21 cellular contexts compared by ENCODE assay signal in genomic region chr5:82109013-82109412, GRCh38.
DNase-seq lines count a peak whose midpoint lies in the region; ATAC-seq, FAIRE-seq and TF ChIP-seq lines count a peak whose summit lies in the region.
"Had no signal": no experiment of that assay in that cellular context is flagged by ENCODE, and none has a peak within 500 bp of the region (broad histone marks: within the 10 kb centered on the region; RNA-seq: fewer than 3 reads in every experiment).

No MANE protein-coding gene starts in this region.

- H3K27me3 Mint-ChIP-seq in GM23338 (ENCODE audit: insufficient read depth, low read depth, poor library complexity): no peaks in the 10 kb centered on the region
- no peaks in the 10 kb centered on the region for H3K27me3 Mint-ChIP-seq in WTC11 (ENCODE audit: low read depth)
- H3K27me3 Mint-ChIP-seq in progenitor cell of endocrine pancreas: no peaks in the 10 kb centered on the region
- H3K27me3 Mint-ChIP-seq: CD4-positive, alpha-beta memory T cell had no signal

- no peak for ATAC-seq in GM23338
- no peak for ATAC-seq in WTC11
- ATAC-seq: A549 had no signal

- H3K4me1 Mint-ChIP-seq in GM23338: peaks cover 16% of the 10 kb centered on the region
- H3K4me1 Mint-ChIP-seq in WTC11: peaks cover 25% of the 10 kb centered on the region
- peaks cover 18% of the 10 kb centered on the region for H3K4me1 Mint-ChIP-seq in progenitor cell of endocrine pancreas (ENCODE audit: low read depth)

- H3K4me3 ChIP-seq in GM23338: no peak overlapping the region
- no peak overlapping the region for H3K4me3 ChIP-seq in liver (ENCODE audit: low read depth in 1 of 3, low read length in 3 of 3)
- H3K4me3 ChIP-seq in Peyer's patch: no peak overlapping the region
- H3K4me3 ChIP-seq: A549, HAP-1 had no signal

- no peak for TF ChIP-seq CTCF in GM23338 (conservative IDR thresholded peaks at IDR 0.05; ENCODE audit: low read depth in 2 of 2)
- TF ChIP-seq CTCF in WTC11 (IDR thresholded peaks at IDR 0.05): no peak
- no peak for TF ChIP-seq CTCF in liver (IDR thresholded peaks at IDR 0.05; ENCODE audit: low read depth, low read length, missing input control)
- TF ChIP-seq CTCF in progenitor cell of endocrine pancreas (IDR thresholded peaks at IDR 0.05; ENCODE audit: unreplicated experiment): no peak
- TF ChIP-seq CTCF in Peyer's patch (IDR thresholded peaks at IDR 0.05): no peak

- no peak for FAIRE-seq in GM19239 (lab: Jason Lieb, UNC)
- FAIRE-seq: A549, GM12891, GM18507 had no signal

- TF ChIP-seq POLR2A in Peyer's patch (IDR thresholded peaks at IDR 0.05): no peak

- H3K27ac Mint-ChIP-seq in GM23338 (no peak overlapping the region), WTC11 (peak overlapping the region; percentile 26; the same call in 1 of the 2 replicates), progenitor cell of endocrine pancreas (peak overlapping the region; percentile 2)
- H3K27ac Mint-ChIP-seq: CD4-positive, alpha-beta memory T cell; HFFc6 had no signal

- H3K9me3 Mint-ChIP-seq in GM23338: no peaks in the 10 kb centered on the region
- H3K9me3 Mint-ChIP-seq in WTC11: no peaks in the 10 kb centered on the region
- no peaks in the 10 kb centered on the region for H3K9me3 Mint-ChIP-seq in progenitor cell of endocrine pancreas (ENCODE audit: low read depth)
- H3K9me3 Mint-ChIP-seq: HFFc6 had no signal

- 0 out of 2 replicates have a peak overlapping the region, but pooled peaks have one; percentile 20 for H3K27ac ChIP-seq in GM23338 (ENCODE audit: low read depth)
- no peak overlapping the region for H3K27ac ChIP-seq in liver (ENCODE audit: low read depth in 1 of 2, low read length in 2 of 2)
- H3K27ac ChIP-seq in Peyer's patch: no peak overlapping the region
- H3K27ac ChIP-seq: A549 had no signal

- H3K36me3 ChIP-seq in GM23338 (ENCODE audit: insufficient read depth): no peaks in the 10 kb centered on the region
- H3K36me3 ChIP-seq in liver (ENCODE audit: control insufficient read depth in 4 of 4, insufficient read depth in 3 of 4, low read depth in 1 of 4, low read length in 3 of 4): no peaks in the 10 kb centered on the region
- H3K36me3 ChIP-seq in Peyer's patch: no peaks in the 10 kb centered on the region
- H3K36me3 ChIP-seq: HAP-1 had no signal

- H2AFZ ChIP-seq in GM23338: no peak overlapping the region

- H3F3A ChIP-seq in GM23338 (replicated peaks; ENCODE audit: low read depth): no peaks in the 10 kb centered on the region

- H3K4me2 ChIP-seq in GM23338: no peak overlapping the region
- H3K4me2 ChIP-seq: A549 had no signal

- H3K27me3 ChIP-seq in GM23338 (ENCODE audit: insufficient read depth) (no peaks in the 10 kb centered on the region), liver (ENCODE audit: control insufficient read depth in 4 of 4, insufficient read depth in 4 of 4, low read length in 3 of 4) (no peaks in the 10 kb centered on the region), Peyer's patch (no peaks in the 10 kb centered on the region)

- H3K36me3 Mint-ChIP-seq in GM23338 (ENCODE audit: low read depth) (no peaks in the 10 kb centered on the region), WTC11 (no peaks in the 10 kb centered on the region), progenitor cell of endocrine pancreas (ENCODE audit: insufficient read depth) (no peaks in the 10 kb centered on the region)

- DNase-seq in GM23338 (ENCODE audit: low spot score) (no peak), WTC11 (ENCODE audit: low spot score) (no peak), progenitor cell of endocrine pancreas (ENCODE audit: low spot score, unreplicated experiment) (no peak), Peyer's patch (no peak), GM19239 (ENCODE audit: insufficient read length, low spot score) (no peak), NCI-H2227 treated with DMSO at 0.1 percent for 48 hours (lab: John Stamatoyannopoulos, UW) (no peak)
- DNase-seq: 8988T; ACHN; C1 segment of cervical spinal cord; Calu3; CD4-positive, alpha-beta memory T cell; COR-L47; DMS53; DMS79 treated with DMSO at 0.1 percent for 48 hours; GF-D8; HFFc6 had no signal

- peak in 1 of 2 donors; percentile 22 for TF ChIP-seq RAD21 in liver (IDR thresholded peaks at IDR 0.05)

- H3K9me3 ChIP-seq in liver (ENCODE audit: control insufficient read depth in 4 of 4, low read length in 3 of 4) (no peaks in the 10 kb centered on the region), Peyer's patch (no peaks in the 10 kb centered on the region)
- H3K9me3 ChIP-seq: A549, HAP-1 had no signal

- H4K20me1 ChIP-seq in GM23338 (replicated peaks; ENCODE audit: insufficient read depth): no peaks in the 10 kb centered on the region

- no peak overlapping the region for H3K9ac ChIP-seq in liver (ENCODE audit: low read depth in 1 of 2, low read length in 2 of 2)

- H3K9me2 ChIP-seq in GM23338 (ENCODE audit: insufficient read depth): no peaks in the 10 kb centered on the region

- POLR2A ChIA-PET in WTC11 (lab: Charles Lee): no interaction called here

- H3K79me2 ChIP-seq in GM23338 (replicated peaks; ENCODE audit: insufficient read depth): no peaks in the 10 kb centered on the region

- H3K4me3 Mint-ChIP-seq in GM23338 (no peak overlapping the region), WTC11 (no peak overlapping the region), progenitor cell of endocrine pancreas (ENCODE audit: low read depth) (no peak overlapping the region)
- H3K4me3 Mint-ChIP-seq: CD4-positive, alpha-beta memory T cell; HFFc6 had no signal

- 76% methylated on average over 3 of the region's 3 CpGs for WGBS in liver

- CTCF ChIA-PET in WTC11 (lab: Charles Lee): interaction anchor here (0.9 to 1.5 kb wide), 3 partner anchors 9 to 271 kb away, joined by 3 to 8 read pairs (median 3); no protein-coding TSS in a partner anchor

- H3K4me1 ChIP-seq in GM23338 (ENCODE audit: insufficient read depth) (peaks cover 21% of the 10 kb centered on the region), liver (ENCODE audit: control insufficient read depth in 4 of 4, insufficient read depth in 4 of 4, low read length in 3 of 4) (no peaks in the 10 kb centered on the region), Peyer's patch (no peaks in the 10 kb centered on the region)

TF ChIP-seq in WTC11, 78 proteins besides CTCF, POLR2A, EP300 and RAD21:
- TF ChIP-seq MXD4 (CRISPR knock-in tag; IDR thresholded peaks at IDR 0.05; ENCODE audit: borderline replicate concordance): no peak
- TF ChIP-seq ZNF423 (CRISPR knock-in tag; IDR thresholded peaks at IDR 0.05): no peak
- no peak for TF ChIP-seq CBFB (CRISPR knock-in tag; IDR thresholded peaks at IDR 0.05; ENCODE audit: low read depth)
- TF ChIP-seq TEAD1 (CRISPR knock-in tag; IDR thresholded peaks at IDR 0.05): no peak
- no peak for TF ChIP-seq JUN (CRISPR knock-in tag; IDR thresholded peaks at IDR 0.05)
- TF ChIP-seq ATF1 (CRISPR knock-in tag; IDR thresholded peaks at IDR 0.05): no peak
- TF ChIP-seq ATF6 (CRISPR knock-in tag; IDR thresholded peaks at IDR 0.05): no peak
- TF ChIP-seq IRF2 (CRISPR knock-in tag; IDR thresholded peaks at IDR 0.05; ENCODE audit: borderline replicate concordance, low read depth): no peak
- TF ChIP-seq RORB (CRISPR knock-in tag; IDR thresholded peaks at IDR 0.05): no peak

TF ChIP-seq in liver, 16 proteins besides CTCF, POLR2A, EP300 and RAD21:
- TF ChIP-seq RXRA (IDR thresholded peaks at IDR 0.05): no peak
- TF ChIP-seq YY1 (IDR thresholded peaks at IDR 0.05): peak; percentile 18
- no peak for TF ChIP-seq JUND (IDR thresholded peaks at IDR 0.05)
- TF ChIP-seq, protein P1, sequence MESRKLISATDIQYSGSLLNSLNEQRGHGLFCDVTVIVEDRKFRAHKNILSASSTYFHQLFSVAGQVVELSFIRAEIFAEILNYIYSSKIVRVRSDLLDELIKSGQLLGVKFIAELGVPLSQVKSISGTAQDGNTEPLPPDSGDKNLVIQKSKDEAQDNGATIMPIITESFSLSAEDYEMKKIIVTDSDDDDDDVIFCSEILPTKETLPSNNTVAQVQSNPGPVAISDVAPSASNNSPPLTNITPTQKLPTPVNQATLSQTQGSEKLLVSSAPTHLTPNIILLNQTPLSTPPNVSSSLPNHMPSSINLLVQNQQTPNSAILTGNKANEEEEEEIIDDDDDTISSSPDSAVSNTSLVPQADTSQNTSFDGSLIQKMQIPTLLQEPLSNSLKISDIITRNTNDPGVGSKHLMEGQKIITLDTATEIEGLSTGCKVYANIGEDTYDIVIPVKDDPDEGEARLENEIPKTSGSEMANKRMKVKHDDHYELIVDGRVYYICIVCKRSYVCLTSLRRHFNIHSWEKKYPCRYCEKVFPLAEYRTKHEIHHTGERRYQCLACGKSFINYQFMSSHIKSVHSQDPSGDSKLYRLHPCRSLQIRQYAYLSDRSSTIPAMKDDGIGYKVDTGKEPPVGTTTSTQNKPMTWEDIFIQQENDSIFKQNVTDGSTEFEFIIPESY (IDR thresholded peaks at IDR 0.05): no peak
- peak in 1 of 2 donors; percentile 30 for TF ChIP-seq HNF4A (conservative IDR thresholded peaks at IDR 0.05)
